8 cellular contexts compared by ENCODE assay signal in genomic region chr3:69161587-69162196, GRCh38. TPM values are rescaled to one million over a fixed set of nuclear protein-coding genes. Genes with fewer than 3 reads are reported as not detected.
DNase-seq lines count a peak whose midpoint lies in the region; ATAC-seq and TF ChIP-seq lines count a peak whose summit lies in the region.

No MANE protein-coding gene starts in this region.

- no peak overlapping the region for H3K4me3 Mint-ChIP-seq in central memory CD8-positive, alpha-beta T cell

- peak; percentile 54 for ATAC-seq in central memory CD8-positive, alpha-beta T cell (replicated peaks; ENCODE audit: extremely low read depth, poor library complexity, severe bottlenecking)
- ATAC-seq in GM21576 (IDR thresholded peaks at IDR 0.05; ENCODE audit: unreplicated experiment) = no peak

- peaks cover 5% of the 10 kb centered on the region for H3K4me1 Mint-ChIP-seq in central memory CD8-positive, alpha-beta T cell

- in situ Hi-C loops in G401 (cut with HindIII; ENCODE audit: low sequenced_read_pairs) = no loop called here

- no peaks in the 10 kb centered on the region for H3K9me3 Mint-ChIP-seq in central memory CD8-positive, alpha-beta T cell

- no peaks in the 10 kb centered on the region for H3K27me3 ChIP-seq in HL-60 (ENCODE audit: insufficient read depth, poor library complexity, severe bottlenecking)

- H3K27ac Mint-ChIP-seq in central memory CD8-positive, alpha-beta T cell (ENCODE audit: low read depth) = no peak overlapping the region

- H3K27ac ChIP-seq in HL-60 (replicated peaks) = no peak overlapping the region

- H3K4me3 ChIP-seq in HL-60 (replicated peaks; ENCODE audit: insufficient read depth, low read length) = no peak overlapping the region

- peaks cover 12% of the 10 kb centered on the region for H3K27me3 Mint-ChIP-seq in central memory CD8-positive, alpha-beta T cell

- DNase-seq in A172 (ENCODE audit: low spot score) (peak; percentile 60), G401 (ENCODE audit: low spot score) (peak; percentile 55), HL-60 (ENCODE audit: low read depth in 1 of 2, low spot score in 1 of 2) (peak; percentile 18 to 39), SK-N-DZ (ENCODE audit: low spot score) (peak; percentile 48), left kidney (ENCODE audit: low read depth, low spot score) (peak; percentile 68), stromal cell of bone marrow (ENCODE audit: low read depth) (peak; percentile 16)
- DNase-seq in central memory CD8-positive, alpha-beta T cell (ENCODE audit: low spot score in 2 of 2) = peak in 1 of 2 donors; percentile 26

- H3K36me3 Mint-ChIP-seq in central memory CD8-positive, alpha-beta T cell (ENCODE audit: insufficient read depth) = no peaks in the 10 kb centered on the region

- TF ChIP-seq CTCF in HL-60 (IDR thresholded peaks at IDR 0.05; ENCODE audit: insufficient read depth, low read length) = peak; percentile 93

RNA-seq across cellular contexts. Expression of gene LMOD3, which starts 39.3 kb away (rescaled TPM):
- not detected in 2 replicates for total RNA-seq in A172 (2014; rRNA removed; shearing (Covaris generic))
- not detected in 2 replicates for total RNA-seq in G401 (2014; rRNA removed; shearing (Covaris generic))
- polyA plus RNA-seq in SK-N-DZ (2014; cell fraction: cytosol; rRNA removed) = not detected in 2 replicates
- 0.06 TPM in 1 of 2 replicates, not detected in the other for polyA plus RNA-seq in SK-N-DZ (2014; cell fraction: nucleus; rRNA removed)
